10 cellular contexts compared by ENCODE assay signal in the genomic region with DNA sequence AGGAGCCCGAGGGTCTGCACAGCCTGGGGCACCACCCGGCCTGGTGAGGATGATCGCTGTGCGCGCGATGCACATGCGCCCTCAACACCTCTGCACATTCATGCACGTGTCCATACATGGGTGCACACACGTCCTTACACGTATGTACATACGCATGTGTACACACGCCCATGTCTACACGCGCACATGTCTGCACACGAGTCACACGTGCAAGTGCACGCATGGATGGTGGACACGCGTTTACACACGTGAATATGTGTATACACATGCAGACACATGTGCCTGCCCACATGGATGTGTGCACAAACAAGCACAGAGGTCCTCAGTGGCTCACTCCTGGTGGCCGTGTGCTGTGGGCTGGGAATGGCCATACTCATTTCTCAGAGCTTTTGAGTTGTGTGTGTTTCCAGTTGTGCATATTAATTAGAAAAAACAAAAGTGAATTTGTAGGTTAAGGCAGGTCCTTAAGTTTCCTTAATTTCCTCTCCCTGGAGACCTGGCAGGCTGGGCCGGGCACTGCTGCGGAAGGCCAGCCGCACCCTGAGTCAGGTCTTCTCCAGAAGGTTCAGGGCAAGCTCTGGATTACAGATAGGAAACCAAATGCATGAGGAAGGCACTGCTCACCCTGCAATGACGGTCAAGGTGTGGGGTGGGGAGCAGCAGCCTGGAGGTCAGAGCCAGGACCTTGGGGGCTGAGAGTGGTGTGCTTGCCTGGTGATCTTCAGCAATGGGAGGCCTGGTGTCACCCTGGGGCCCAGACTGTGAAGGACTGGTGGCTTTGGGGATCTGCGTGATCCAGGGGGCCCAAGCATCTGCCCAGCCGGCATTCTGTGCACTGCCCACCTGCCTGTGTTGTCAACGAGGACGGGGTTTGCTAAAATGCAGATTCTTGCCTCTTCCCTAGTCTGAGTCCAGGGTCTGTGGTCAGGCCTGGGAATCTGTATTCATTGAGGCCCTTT.
DNase-seq lines count a peak whose midpoint lies in the region; ATAC-seq, FAIRE-seq and TF ChIP-seq lines count a peak whose summit lies in the region.
"Had no signal": no experiment of that assay in that cellular context is flagged by ENCODE, and none has a peak within 500 bp of the region (broad histone marks: within the 10 kb centered on the region; RNA-seq: fewer than 3 reads in every experiment).

No MANE protein-coding gene starts in this region.

- TF ChIP-seq CTCF in coronary artery (IDR thresholded peaks at IDR 0.05) = no peak

- FAIRE-seq in GM19239 (lab: Jason Lieb, UNC) = peak; percentile 68

- no peak overlapping the region for H3K4me3 ChIP-seq in coronary artery

- H3K27ac ChIP-seq in epithelial cell of prostate (no peak overlapping the region), coronary artery (no peak overlapping the region)
- H3K27ac ChIP-seq: brain microvascular endothelial cell, KMS-11 had no signal

- ATAC-seq in HG02798 (IDR thresholded peaks at IDR 0.05; ENCODE audit: poor library complexity, unreplicated experiment) (no peak), HG02571 (IDR thresholded peaks at IDR 0.05; ENCODE audit: unreplicated experiment) (no peak)

- no peak for DNase-seq in GM19239 (ENCODE audit: insufficient read length, low spot score)
- peak; percentile 18 to 19 for DNase-seq in activated CD4-positive, alpha-beta T cell treated with anti-CD3 and anti-CD28 coated beads, Interleukin-2, amount 50 U/mL, for 4 hours
- DNase-seq in epithelial cell of prostate (ENCODE audit: low read depth, low spot score) = peak; percentile 16
- DNase-seq in stimulated activated CD4-positive, alpha-beta T cell treated with anti-CD3 and anti-CD28 coated beads, Interleukin-12 subunit alpha, Interleukin-12 subunit beta, amount 100 ng/mL, for 48 hours (ENCODE audit: low read depth in 2 of 3, low spot score in 1 of 3) = peak; percentile 22 to 39 (median 30)
- no peak for DNase-seq in coronary artery (ENCODE audit: low spot score)
- no peak for DNase-seq in cortex of kidney (lab: John Stamatoyannopoulos, UW)
- DNase-seq: brain microvascular endothelial cell had no signal

Comparison
In these comparisons a context has a peak if more than half of its experiments do, and no peak if none do; other contexts are left out.
1. DNase-seq: peak in activated CD4-positive, alpha-beta T cell treated with anti-CD3 and anti-CD28 coated beads, Interleukin-2, amount 50 U/mL, for 4 hours (2 of 2), epithelial cell of prostate (single experiment) and stimulated activated CD4-positive, alpha-beta T cell treated with anti-CD3 and anti-CD28 coated beads, Interleukin-12 subunit alpha, Interleukin-12 subunit beta, amount 100 ng/mL, for 48 hours (3 of 3); none in GM19239 (single experiment), coronary artery (single experiment) and cortex of kidney (single experiment).